ENCODE assay signal across 1 cellular context in genomic region chr7:4712371-4713182, GRCh38.
TF ChIP-seq lines count a peak whose summit lies in the region.

No MANE protein-coding gene starts in this region.

TF ChIP-seq in HepG2, 621 proteins besides CTCF, POLR2A, EP300 and RAD21 (continued from another document):
- TF ChIP-seq ZBTB46 (CRISPR knock-in tag; IDR thresholded peaks at IDR 0.05; ENCODE audit: borderline replicate concordance) (no peak), ZSCAN21 (CRISPR knock-in tag; IDR thresholded peaks at IDR 0.05; ENCODE audit: borderline replicate concordance) (no peak), ISX (CRISPR knock-in tag; conservative IDR thresholded peaks at IDR 0.05) (no peak), ELF4 (CRISPR knock-in tag; IDR thresholded peaks at IDR 0.05; ENCODE audit: borderline replicate concordance) (no peak), GZF1 (CRISPR knock-in tag; IDR thresholded peaks at IDR 0.05) (no peak), ZSCAN29 (CRISPR knock-in tag; conservative IDR thresholded peaks at IDR 0.05) (0 out of 2 replicates have a peak, but pooled peaks have one; percentile 29), TFAP4 (IDR thresholded peaks at IDR 0.05; ENCODE audit: borderline replicate concordance, low read depth) (peak; percentile 28; the same call in 1 of the 2 replicates), IKZF5 (CRISPR knock-in tag; IDR thresholded peaks at IDR 0.05) (peak; percentile 73; the same call in 1 of the 2 replicates), LCORL (IDR thresholded peaks at IDR 0.05) (no peak), LCORL (CRISPR knock-in tag; IDR thresholded peaks at IDR 0.05) (peak; percentile 69; the same call in 1 of the 2 replicates), THRA (CRISPR knock-in tag; IDR thresholded peaks at IDR 0.05; ENCODE audit: borderline replicate concordance) (peak; percentile 23; the same call in 1 of the 2 replicates), ZNF232 (CRISPR knock-in tag; IDR thresholded peaks at IDR 0.05; ENCODE audit: borderline replicate concordance) (no peak), ADNP (CRISPR knock-in tag; IDR thresholded peaks at IDR 0.05) (no peak), FOXA3 (CRISPR knock-in tag; IDR thresholded peaks at IDR 0.05) (peak; percentile 89), HMG20A (CRISPR knock-in tag; IDR thresholded peaks at IDR 0.05; ENCODE audit: borderline replicate concordance) (peak; percentile 33; the same call in 1 of the 2 replicates), ZNF124 (CRISPR knock-in tag; IDR thresholded peaks at IDR 0.05) (no peak), HNRNPL (IDR thresholded peaks at IDR 0.05; ENCODE audit: low read depth, low read length) (no peak), ELF3 (CRISPR knock-in tag; IDR thresholded peaks at IDR 0.05) (peak; percentile 56), MEF2D (CRISPR knock-in tag; IDR thresholded peaks at IDR 0.05) (no peak), FOXO1 (CRISPR knock-in tag; IDR thresholded peaks at IDR 0.05) (peak; percentile 68; the same call in 1 of the 2 replicates), YY1 (IDR thresholded peaks at IDR 0.05; ENCODE audit: insufficient read depth, insufficient replicate concordance, low read depth, low read length) (no peak)
